ENCODE assay signal across 2 cellular contexts in the genomic region with DNA sequence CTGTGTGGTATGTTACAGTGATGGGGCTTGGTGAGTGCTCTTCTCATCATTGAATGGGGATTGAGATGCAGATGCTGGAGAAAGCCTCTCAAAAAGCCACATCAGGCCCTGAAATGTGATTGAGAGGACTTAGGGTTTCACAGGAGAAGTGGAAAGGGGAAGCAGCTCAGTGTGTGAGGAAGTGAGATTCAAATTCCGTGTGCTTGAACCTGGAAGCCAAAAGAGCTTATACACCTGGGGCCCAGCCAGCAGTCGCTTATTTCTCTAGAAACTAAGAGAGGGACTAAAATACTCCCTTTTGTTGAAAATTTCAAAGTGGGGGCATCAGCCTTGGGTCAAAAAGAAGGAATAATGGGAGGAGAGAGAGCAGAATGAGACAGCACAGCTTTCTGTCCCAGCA.
TF ChIP-seq lines count a peak whose summit lies in the region.

No MANE protein-coding gene starts in this region.

TF ChIP-seq in GM23338, 12 proteins besides CTCF, POLR2A, EP300 and RAD21 (continued from another document):
- TF ChIP-seq, protein P1, sequence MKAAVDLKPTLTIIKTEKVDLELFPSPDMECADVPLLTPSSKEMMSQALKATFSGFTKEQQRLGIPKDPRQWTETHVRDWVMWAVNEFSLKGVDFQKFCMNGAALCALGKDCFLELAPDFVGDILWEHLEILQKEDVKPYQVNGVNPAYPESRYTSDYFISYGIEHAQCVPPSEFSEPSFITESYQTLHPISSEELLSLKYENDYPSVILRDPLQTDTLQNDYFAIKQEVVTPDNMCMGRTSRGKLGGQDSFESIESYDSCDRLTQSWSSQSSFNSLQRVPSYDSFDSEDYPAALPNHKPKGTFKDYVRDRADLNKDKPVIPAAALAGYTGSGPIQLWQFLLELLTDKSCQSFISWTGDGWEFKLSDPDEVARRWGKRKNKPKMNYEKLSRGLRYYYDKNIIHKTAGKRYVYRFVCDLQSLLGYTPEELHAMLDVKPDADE (IDR thresholded peaks at IDR 0.05) = no peak
- TF ChIP-seq ZNF331 (CRISPR knock-in tag; IDR thresholded peaks at IDR 0.05; ENCODE audit: low read depth) (no peak), EZH2phosphoT487 (IDR thresholded peaks at IDR 0.05; ENCODE audit: unreplicated experiment) (no peak), POLR2AphosphoS5 (IDR thresholded peaks at IDR 0.05; ENCODE audit: low read depth) (no peak), ZNF114 (CRISPR knock-in tag; IDR thresholded peaks at IDR 0.05) (no peak), CREB1 (CRISPR knock-in tag; IDR thresholded peaks at IDR 0.05; ENCODE audit: low read depth) (no peak), JUNB (IDR thresholded peaks at IDR 0.05; ENCODE audit: unreplicated experiment) (no peak), STAT1 (IDR thresholded peaks at IDR 0.05; ENCODE audit: unreplicated experiment) (no peak), NANOG (IDR thresholded peaks at IDR 0.05; ENCODE audit: borderline replicate concordance) (no peak), EZH2 (IDR thresholded peaks at IDR 0.05; ENCODE audit: low read depth, unreplicated experiment) (no peak)
- TF ChIP-seq, protein P2, sequence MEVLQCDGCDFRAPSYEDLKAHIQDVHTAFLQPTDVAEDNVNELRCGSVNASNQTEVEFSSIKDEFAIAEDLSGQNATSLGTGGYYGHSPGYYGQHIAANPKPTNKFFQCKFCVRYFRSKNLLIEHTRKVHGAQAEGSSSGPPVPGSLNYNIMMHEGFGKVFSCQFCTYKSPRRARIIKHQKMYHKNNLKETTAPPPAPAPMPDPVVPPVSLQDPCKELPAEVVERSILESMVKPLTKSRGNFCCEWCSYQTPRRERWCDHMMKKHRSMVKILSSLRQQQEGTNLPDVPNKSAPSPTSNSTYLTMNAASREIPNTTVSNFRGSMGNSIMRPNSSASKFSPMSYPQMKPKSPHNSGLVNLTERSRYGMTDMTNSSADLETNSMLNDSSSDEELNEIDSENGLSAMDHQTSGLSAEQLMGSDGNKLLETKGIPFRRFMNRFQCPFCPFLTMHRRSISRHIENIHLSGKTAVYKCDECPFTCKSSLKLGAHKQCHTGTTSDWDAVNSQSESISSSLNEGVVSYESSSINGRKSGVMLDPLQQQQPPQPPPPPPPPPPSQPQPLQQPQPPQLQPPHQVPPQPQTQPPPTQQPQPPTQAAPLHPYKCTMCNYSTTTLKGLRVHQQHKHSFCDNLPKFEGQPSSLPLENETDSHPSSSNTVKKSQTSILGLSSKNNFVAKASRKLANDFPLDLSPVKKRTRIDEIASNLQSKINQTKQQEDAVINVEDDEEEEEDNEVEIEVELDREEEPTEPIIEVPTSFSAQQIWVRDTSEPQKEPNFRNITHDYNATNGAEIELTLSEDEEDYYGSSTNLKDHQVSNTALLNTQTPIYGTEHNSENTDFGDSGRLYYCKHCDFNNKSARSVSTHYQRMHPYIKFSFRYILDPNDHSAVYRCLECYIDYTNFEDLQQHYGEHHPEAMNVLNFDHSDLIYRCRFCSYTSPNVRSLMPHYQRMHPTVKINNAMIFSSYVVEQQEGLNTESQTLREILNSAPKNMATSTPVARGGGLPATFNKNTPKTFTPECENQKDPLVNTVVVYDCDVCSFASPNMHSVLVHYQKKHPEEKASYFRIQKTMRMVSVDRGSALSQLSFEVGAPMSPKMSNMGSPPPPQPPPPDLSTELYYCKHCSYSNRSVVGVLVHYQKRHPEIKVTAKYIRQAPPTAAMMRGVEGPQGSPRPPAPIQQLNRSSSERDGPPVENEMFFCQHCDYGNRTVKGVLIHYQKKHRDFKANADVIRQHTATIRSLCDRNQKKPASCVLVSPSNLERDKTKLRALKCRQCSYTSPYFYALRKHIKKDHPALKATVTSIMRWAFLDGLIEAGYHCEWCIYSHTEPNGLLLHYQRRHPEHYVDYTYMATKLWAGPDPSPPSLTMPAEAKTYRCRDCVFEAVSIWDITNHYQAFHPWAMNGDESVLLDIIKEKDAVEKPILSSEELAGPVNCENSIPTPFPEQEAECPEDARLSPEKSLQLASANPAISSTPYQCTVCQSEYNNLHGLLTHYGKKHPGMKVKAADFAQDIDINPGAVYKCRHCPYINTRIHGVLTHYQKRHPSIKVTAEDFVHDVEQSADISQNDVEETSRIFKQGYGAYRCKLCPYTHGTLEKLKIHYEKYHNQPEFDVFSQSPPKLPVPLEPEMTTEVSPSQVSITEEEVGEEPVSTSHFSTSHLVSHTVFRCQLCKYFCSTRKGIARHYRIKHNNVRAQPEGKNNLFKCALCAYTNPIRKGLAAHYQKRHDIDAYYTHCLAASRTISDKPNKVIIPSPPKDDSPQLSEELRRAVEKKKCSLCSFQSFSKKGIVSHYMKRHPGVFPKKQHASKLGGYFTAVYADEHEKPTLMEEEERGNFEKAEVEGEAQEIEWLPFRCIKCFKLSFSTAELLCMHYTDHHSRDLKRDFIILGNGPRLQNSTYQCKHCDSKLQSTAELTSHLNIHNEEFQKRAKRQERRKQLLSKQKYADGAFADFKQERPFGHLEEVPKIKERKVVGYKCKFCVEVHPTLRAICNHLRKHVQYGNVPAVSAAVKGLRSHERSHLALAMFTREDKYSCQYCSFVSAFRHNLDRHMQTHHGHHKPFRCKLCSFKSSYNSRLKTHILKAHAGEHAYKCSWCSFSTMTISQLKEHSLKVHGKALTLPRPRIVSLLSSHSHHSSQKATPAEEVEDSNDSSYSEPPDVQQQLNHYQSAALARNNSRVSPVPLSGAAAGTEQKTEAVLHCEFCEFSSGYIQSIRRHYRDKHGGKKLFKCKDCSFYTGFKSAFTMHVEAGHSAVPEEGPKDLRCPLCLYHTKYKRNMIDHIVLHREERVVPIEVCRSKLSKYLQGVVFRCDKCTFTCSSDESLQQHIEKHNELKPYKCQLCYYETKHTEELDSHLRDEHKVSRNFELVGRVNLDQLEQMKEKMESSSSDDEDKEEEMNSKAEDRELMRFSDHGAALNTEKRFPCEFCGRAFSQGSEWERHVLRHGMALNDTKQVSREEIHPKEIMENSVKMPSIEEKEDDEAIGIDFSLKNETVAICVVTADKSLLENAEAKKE (CRISPR knock-in tag; IDR thresholded peaks at IDR 0.05) = no peak
TF ChIP-seq in GM23338: peak in this region for 0.

TF ChIP-seq in SK-N-SH, 30 proteins besides CTCF, POLR2A, EP300 and RAD21 (continued from another document):
- TF ChIP-seq FOXM1 (IDR thresholded peaks at IDR 0.05; ENCODE audit: low read depth) (no peak), USF1 (IDR thresholded peaks at IDR 0.05; ENCODE audit: borderline replicate concordance, low read depth) (no peak), CHD2 (IDR thresholded peaks at IDR 0.05; ENCODE audit: low read length, partially characterized antibody) (no peak)
